ENCODE assay signal across 30 cellular contexts in the genomic region with DNA sequence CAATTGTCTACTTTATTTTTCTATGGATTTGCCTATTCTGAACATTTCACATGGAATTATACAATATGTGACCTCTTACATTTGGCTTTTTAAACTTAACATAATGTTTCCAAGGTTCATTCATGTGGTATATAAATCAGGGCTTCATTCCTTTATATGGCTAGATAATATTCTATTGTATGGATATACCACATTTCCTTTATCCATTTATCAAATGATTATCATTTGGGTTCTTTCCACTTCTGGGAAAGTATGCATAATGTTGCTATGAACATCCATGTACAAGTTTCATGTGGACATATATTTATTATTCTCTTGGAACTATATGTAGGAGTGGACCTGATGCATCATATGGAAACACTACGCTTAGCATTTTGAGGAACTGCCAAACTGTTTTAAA.
"Had no signal": no experiment of that assay in that cellular context is flagged by ENCODE, and none has a peak within 500 bp of the region (broad histone marks: within the 10 kb centered on the region; RNA-seq: fewer than 3 reads in every experiment).

No MANE protein-coding gene starts in this region.

- DNase-seq: naive thymus-derived CD8-positive, alpha-beta T cell; nephron progenitor cell; nucleus accumbens; ovary; posterior cingulate gyrus; psoas muscle; right cardiac atrium; spleen; stimulated activated CD4-positive, alpha-beta T cell treated with anti-CD3 and anti-CD28 coated beads, Interleukin-12 subunit alpha, Interleukin-12 subunit beta, amount 100 ng/mL, for 4 hours; stimulated activated CD4-positive, alpha-beta T cell treated with anti-CD3 and anti-CD28 coated beads, Interleukin-1b, Interleukin-23, amount 100 ng/mL, for 48 hours; stimulated activated CD4-positive, alpha-beta T cell treated with anti-CD3 and anti-CD28 coated beads, Interleukin-4, amount 100 ng/mL, for 1 hour; stimulated activated CD4-positive, alpha-beta T cell treated with anti-CD3 and anti-CD28 coated beads, Interleukin-4, amount 100 ng/mL, for 4 hours; stimulated activated CD8-positive, alpha-beta memory T cell treated with anti-CD3 and anti-CD28 coated beads, Interleukin-4, amount 100 ng/mL, for 48 hours; stimulated activated naive CD4-positive, alpha-beta T cell; stimulated activated naive CD8-positive, alpha-beta T cell treated with anti-CD3 and anti-CD28 coated beads, Interleukin-15, amount 100 ng/mL, for 72 hours; stimulated activated naive CD8-positive, alpha-beta T cell treated with anti-CD3 and anti-CD28 coated beads, Interleukin-15, Interleukin-2, amounts not matched to agents 100 U/mL and 50 U/mL, for 24 hours; substantia nigra; testis; tibial artery; transverse colon; upper lobe of right lung; uterus had no signal

- H3K4me2 ChIP-seq: smooth muscle cell had no signal

- ATAC-seq: naive thymus-derived CD8-positive, alpha-beta T cell; natural killer cell treated with Interleukin-12 subunit alpha and Interleukin-12 subunit beta and Interleukin-15 and Interleukin-18, amount 100 ng/mL, for 72 hours; psoas muscle; right cardiac atrium; sciatic nerve; stimulated activated memory B cell treated with anti-CD40 and anti-IgM and Interleukin-4, amounts not matched to agents 10 μg/mL and 1 μg/mL and 100 μg/mL, for 72 hours; stimulated activated naive CD8-positive, alpha-beta T cell treated with anti-CD3 and anti-CD28 coated beads, Interleukin-15, amount 100 ng/mL, for 72 hours; stimulated activated naive CD8-positive, alpha-beta T cell treated with anti-CD3 and anti-CD28 coated beads, Interleukin-15, Interleukin-2, amounts not matched to agents 100 U/mL and 50 U/mL, for 24 hours; upper lobe of right lung had no signal

- H3K9ac ChIP-seq: parathyroid adenoma had no signal

- H3K27ac ChIP-seq: neutrophil, ovary, parathyroid adenoma, psoas muscle, skin epidermis, spleen, suprapubic skin, testis, tibial artery, transverse colon, upper lobe of right lung, uterus had no signal

- H3K4me1 ChIP-seq: parathyroid adenoma, psoas muscle, spleen, suprapubic skin, testis, transverse colon, upper lobe of right lung, uterus had no signal

- H3K4me3 ChIP-seq: ovary, psoas muscle, skin epidermis, smooth muscle cell, spleen, suprapubic skin, testis, tibial artery, transverse colon, upper lobe of right lung, uterus had no signal

- H2AFZ ChIP-seq: parathyroid adenoma had no signal

- H3K36me3 ChIP-seq: neutrophil, ovary, spleen, suprapubic skin, tibial artery, transverse colon, upper lobe of right lung, uterus had no signal

- H3K79me2 ChIP-seq: parathyroid adenoma had no signal

- H3K9me3 ChIP-seq: neutrophil, ovary, suprapubic skin, testis, transverse colon, upper lobe of right lung had no signal

- H3K27me3 ChIP-seq: neutrophil, ovary, spleen, suprapubic skin, testis, tibial artery, transverse colon, upper lobe of right lung, uterus had no signal
